27 cellular contexts compared by ENCODE assay signal in genomic region chr10:15310776-15311175, GRCh38.
"Had no signal": no experiment of that assay in that cellular context is flagged by ENCODE, and none has a peak within 500 bp of the region (broad histone marks: within the 10 kb centered on the region; RNA-seq: fewer than 3 reads in every experiment).

No MANE protein-coding gene starts in this region.

- H3K27ac ChIP-seq: breast epithelium, Peyer's patch, RWPE1, SJCRH30 had no signal

- H3K9me3 Mint-ChIP-seq: activated CD4-positive, alpha-beta T cell treated with anti-CD3 and anti-CD28 coated beads, Interleukin-2, amount 10 ng/mL, durations not matched to agents 24 days and 14 days; activated naive CD4-positive, alpha-beta T cell treated with anti-CD3 and anti-CD28 coated beads for 36 hours; activated T-cell treated with anti-CD3 and anti-CD28 coated beads, Interleukin-2, amount 50 U/mL, for 4 hours had no signal

- H3K9me3 ChIP-seq: breast epithelium, Peyer's patch, SJCRH30, SK-N-SH had no signal

- H3K36me3 ChIP-seq: breast epithelium, Peyer's patch, SJCRH30 had no signal

- H3K4me2 ChIP-seq: SK-N-SH had no signal

- H3K27ac Mint-ChIP-seq: activated CD4-positive, alpha-beta T cell treated with anti-CD3 and anti-CD28 coated beads, Interleukin-2, amount 10 ng/mL, durations not matched to agents 24 days and 14 days; activated naive CD4-positive, alpha-beta T cell treated with anti-CD3 and anti-CD28 coated beads for 36 hours; activated naive CD8-positive, alpha-beta T cell had no signal

- H3K4me3 Mint-ChIP-seq: activated CD4-positive, alpha-beta T cell treated with anti-CD3 and anti-CD28 coated beads, Interleukin-2, amount 10 ng/mL, durations not matched to agents 24 days and 14 days; activated naive CD4-positive, alpha-beta T cell treated with anti-CD3 and anti-CD28 coated beads for 36 hours; activated naive CD8-positive, alpha-beta T cell; activated T-cell treated with anti-CD3 and anti-CD28 coated beads, Interleukin-2, amount 50 U/mL, for 4 hours had no signal

- H3K27me3 ChIP-seq: breast epithelium, Peyer's patch, SJCRH30 had no signal

- ATAC-seq: activated T-cell treated with anti-CD3 and anti-CD28 coated beads, Interleukin-2, amount 50 U/mL, for 4 hours had no signal

- DNase-seq: activated CD4-positive, alpha-beta T cell treated with anti-CD3 and anti-CD28 coated beads, Interleukin-2, amount 10 ng/mL, durations not matched to agents 24 days and 14 days; activated CD4-positive, alpha-beta T cell treated with anti-CD3 and anti-CD28 coated beads, Interleukin-2, amount 50 U/mL, for 48 hours; activated CD4-positive, CD25-positive, alpha-beta regulatory T cell treated with anti-CD3 and anti-CD28 coated beads, Interleukin-2, amount 50 U/mL, for 72 hours; activated effector memory CD4-positive, alpha-beta T cell treated with anti-CD3 and anti-CD28 coated beads, Interleukin-2, amount 50 U/mL, for 16 hours; activated naive CD4-positive, alpha-beta T cell treated with anti-CD3 and anti-CD28 coated beads for 36 hours; activated T-cell treated with anti-CD3 and anti-CD28 coated beads, Interleukin-2, amount 50 U/mL, for 4 hours; amygdala; central memory CD4-positive, alpha-beta T cell; KG1; NCI-H1092; NCI-H1417 treated with DMSO at 0.1 percent for 48 hours; NCI-H1694 treated with DMSO at 0.1 percent for 48 hours; NCI-H2029 treated with DMSO at 0.1 percent for 48 hours; NCI-H345; NCI-H510A; NCI-H526 treated with DMSO at 0.1 percent for 48 hours; NCI-H82; NK-92 treated with Interleukin-12 subunit alpha and Interleukin-12 subunit beta, amount 100 ng/mL, for 24 hours; OCI-M1; Peyer's patch; Right ventricle myocardium superior; SJCRH30; SK-N-SH; T-helper 1 cell had no signal

- H3K27me3 Mint-ChIP-seq: activated CD4-positive, alpha-beta T cell treated with anti-CD3 and anti-CD28 coated beads, Interleukin-2, amount 10 ng/mL, durations not matched to agents 24 days and 14 days; activated naive CD8-positive, alpha-beta T cell had no signal

- H3K4me3 ChIP-seq: breast epithelium, Peyer's patch, SJCRH30 had no signal

- H3K9ac ChIP-seq: SK-N-SH had no signal

- H3K4me1 ChIP-seq: breast epithelium, SJCRH30 had no signal
